2 cellular contexts compared by ENCODE assay signal in genomic region chr5:136094913-136095641, GRCh38.
TF ChIP-seq lines count a peak whose summit lies in the region.

No MANE protein-coding gene starts in this region.

TF ChIP-seq in K562, 482 proteins besides CTCF, POLR2A, EP300 and RAD21:
- TF ChIP-seq PRDM10 (IDR thresholded peaks at IDR 0.05; ENCODE audit: partially characterized antibody): peak; percentile 18
- TF ChIP-seq KLF1 (tag; IDR thresholded peaks at IDR 0.05): no peak

TF ChIP-seq in WTC11, 78 proteins besides CTCF, POLR2A, EP300 and RAD21 (continued from another document):
- TF ChIP-seq MLX (CRISPR knock-in tag; IDR thresholded peaks at IDR 0.05) (no peak), E2F1 (CRISPR knock-in tag; IDR thresholded peaks at IDR 0.05) (no peak), ATF6 (CRISPR knock-in tag; IDR thresholded peaks at IDR 0.05) (no peak), ZBTB21 (CRISPR knock-in tag; IDR thresholded peaks at IDR 0.05; ENCODE audit: borderline replicate concordance) (no peak), NFATC4 (CRISPR knock-in tag; IDR thresholded peaks at IDR 0.05) (no peak), FOXP4 (CRISPR knock-in tag; IDR thresholded peaks at IDR 0.05) (no peak), ETV6 (CRISPR knock-in tag; IDR thresholded peaks at IDR 0.05) (no peak), ZNF263 (CRISPR knock-in tag; IDR thresholded peaks at IDR 0.05; ENCODE audit: low read depth) (no peak), ARID4B (CRISPR knock-in tag; IDR thresholded peaks at IDR 0.05; ENCODE audit: borderline replicate concordance) (no peak), GABPB1 (CRISPR knock-in tag; IDR thresholded peaks at IDR 0.05) (no peak), ZNF416 (CRISPR knock-in tag; IDR thresholded peaks at IDR 0.05) (no peak), NFE2L1 (CRISPR knock-in tag; IDR thresholded peaks at IDR 0.05) (no peak), JAZF1 (CRISPR knock-in tag; IDR thresholded peaks at IDR 0.05) (no peak)
